In the genomic region with DNA sequence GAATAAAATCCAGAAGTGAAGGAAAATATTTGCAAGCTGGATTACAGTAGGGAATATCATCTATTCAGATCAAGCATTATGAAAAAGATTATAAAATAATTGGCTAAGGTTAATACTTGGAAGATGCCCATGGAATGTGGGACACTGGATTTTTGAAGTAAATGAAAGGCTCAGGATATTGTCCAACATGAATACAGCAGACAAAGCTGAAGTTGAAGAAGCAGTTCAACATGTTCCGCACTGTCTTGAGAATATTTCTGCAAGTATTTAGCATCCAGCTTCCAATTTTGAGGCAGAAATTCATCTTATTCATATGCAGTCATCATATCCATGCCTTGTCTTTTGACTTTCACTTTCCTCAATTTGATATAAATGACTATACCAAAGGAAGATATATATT, we compare ENCODE assay signal across 18 cellular contexts.
"Had no signal": no experiment of that assay in that cellular context is flagged by ENCODE, and none has a peak within 500 bp of the region (broad histone marks: within the 10 kb centered on the region; RNA-seq: fewer than 3 reads in every experiment).

No MANE protein-coding gene starts in this region.

- H3K9me3 ChIP-seq: gastrocnemius medialis, heart left ventricle, SJSA1, upper lobe of left lung had no signal

- H3K4me3 ChIP-seq: dorsolateral prefrontal cortex, gastrocnemius medialis, heart left ventricle, SJSA1, upper lobe of left lung had no signal

- H3K4me3 Mint-ChIP-seq: activated CD4-positive, alpha-beta memory T cell treated with anti-CD3 and anti-CD28 coated beads for 36 hours; activated CD4-positive, alpha-beta T cell treated with anti-CD3 and anti-CD28 coated beads for 36 hours; activated CD8-positive, alpha-beta memory T cell treated with anti-CD3 and anti-CD28 coated beads, Interleukin-2, amount 10 ng/mL, durations not matched to agents 7 days and 5 days; activated naive CD8-positive, alpha-beta T cell treated with anti-CD3 and anti-CD28 coated beads for 36 hours; natural killer cell treated with Interleukin-12 subunit alpha and Interleukin-12 subunit beta and Interleukin-15 and Interleukin-18, amount 100 ng/mL, for 72 hours; stimulated activated naive CD8-positive, alpha-beta T cell treated with anti-CD3 and anti-CD28 coated beads, Interleukin-15, Interleukin-2, amounts not matched to agents 100 ng/mL and 50 ng/mL, for 24 hours; T-helper 2 cell treated with Interferon-gamma antibody and Interleukin-4, amounts not matched to agents 5 μg/mL and 100 μg/mL, for 36 hours; WTC11 had no signal

- H3K9me3 Mint-ChIP-seq: activated CD4-positive, alpha-beta memory T cell treated with anti-CD3 and anti-CD28 coated beads for 36 hours; activated naive CD8-positive, alpha-beta T cell treated with anti-CD3 and anti-CD28 coated beads for 36 hours; natural killer cell treated with Interleukin-12 subunit alpha and Interleukin-12 subunit beta and Interleukin-15 and Interleukin-18, amount 100 ng/mL, for 72 hours; stimulated activated naive CD8-positive, alpha-beta T cell treated with anti-CD3 and anti-CD28 coated beads, Interleukin-15, Interleukin-2, amounts not matched to agents 100 ng/mL and 50 ng/mL, for 24 hours; T-helper 2 cell treated with Interferon-gamma antibody and Interleukin-4, amounts not matched to agents 5 μg/mL and 100 μg/mL, for 36 hours; WTC11 had no signal

- H3K27ac Mint-ChIP-seq: activated CD4-positive, alpha-beta memory T cell treated with anti-CD3 and anti-CD28 coated beads for 36 hours; activated CD4-positive, alpha-beta T cell treated with anti-CD3 and anti-CD28 coated beads for 36 hours; activated CD8-positive, alpha-beta memory T cell treated with anti-CD3 and anti-CD28 coated beads, Interleukin-2, amount 10 ng/mL, durations not matched to agents 7 days and 5 days; activated naive CD8-positive, alpha-beta T cell treated with anti-CD3 and anti-CD28 coated beads for 36 hours; natural killer cell treated with Interleukin-12 subunit alpha and Interleukin-12 subunit beta and Interleukin-15 and Interleukin-18, amount 100 ng/mL, for 72 hours; stimulated activated naive CD8-positive, alpha-beta T cell treated with anti-CD3 and anti-CD28 coated beads, Interleukin-15, Interleukin-2, amounts not matched to agents 100 ng/mL and 50 ng/mL, for 24 hours; T-helper 2 cell treated with Interferon-gamma antibody and Interleukin-4, amounts not matched to agents 5 μg/mL and 100 μg/mL, for 36 hours; WTC11 had no signal

- H3K27ac ChIP-seq: dorsolateral prefrontal cortex, SJSA1, upper lobe of left lung had no signal

- H3K36me3 ChIP-seq: gastrocnemius medialis, heart left ventricle, SJSA1, upper lobe of left lung had no signal

- H3K27me3 Mint-ChIP-seq: activated CD4-positive, alpha-beta memory T cell treated with anti-CD3 and anti-CD28 coated beads for 36 hours; activated CD4-positive, alpha-beta T cell treated with anti-CD3 and anti-CD28 coated beads for 36 hours; activated naive CD8-positive, alpha-beta T cell treated with anti-CD3 and anti-CD28 coated beads for 36 hours; natural killer cell treated with Interleukin-12 subunit alpha and Interleukin-12 subunit beta and Interleukin-15 and Interleukin-18, amount 100 ng/mL, for 72 hours; stimulated activated naive CD8-positive, alpha-beta T cell treated with anti-CD3 and anti-CD28 coated beads, Interleukin-15, Interleukin-2, amounts not matched to agents 100 ng/mL and 50 ng/mL, for 24 hours had no signal

- H3K4me1 Mint-ChIP-seq: activated CD4-positive, alpha-beta T cell treated with anti-CD3 and anti-CD28 coated beads for 36 hours; activated CD8-positive, alpha-beta memory T cell treated with anti-CD3 and anti-CD28 coated beads, Interleukin-2, amount 10 ng/mL, durations not matched to agents 7 days and 5 days; activated naive CD8-positive, alpha-beta T cell treated with anti-CD3 and anti-CD28 coated beads for 36 hours; WTC11 had no signal

- H3K36me3 Mint-ChIP-seq: activated CD4-positive, alpha-beta memory T cell treated with anti-CD3 and anti-CD28 coated beads for 36 hours; activated CD8-positive, alpha-beta memory T cell treated with anti-CD3 and anti-CD28 coated beads, Interleukin-2, amount 10 ng/mL, durations not matched to agents 7 days and 5 days; activated naive CD8-positive, alpha-beta T cell treated with anti-CD3 and anti-CD28 coated beads for 36 hours; natural killer cell treated with Interleukin-12 subunit alpha and Interleukin-12 subunit beta and Interleukin-15 and Interleukin-18, amount 100 ng/mL, for 72 hours; WTC11 had no signal

- DNase-seq: activated CD4-positive, alpha-beta memory T cell treated with anti-CD3 and anti-CD28 coated beads for 36 hours; activated CD4-positive, alpha-beta T cell treated with anti-CD3 and anti-CD28 coated beads for 36 hours; activated CD8-positive, alpha-beta memory T cell treated with anti-CD3 and anti-CD28 coated beads, Interleukin-2, amount 10 ng/mL, durations not matched to agents 7 days and 5 days; activated naive CD4-positive, alpha-beta T cell; activated naive CD8-positive, alpha-beta T cell treated with anti-CD3 and anti-CD28 coated beads for 36 hours; amygdala; caudate nucleus; dorsolateral prefrontal cortex; gastrocnemius medialis; heart left ventricle; nucleus accumbens; retina; upper lobe of left lung had no signal

- H3K27me3 ChIP-seq: dorsolateral prefrontal cortex, gastrocnemius medialis, heart left ventricle, SJSA1, upper lobe of left lung had no signal
